Comparison of ENCODE assay signal across 16 cellular contexts in genomic region chr3:30492581-30493192, GRCh38.
A peak's percentile ranks its signal among the peaks of the same experiment; 100 is the strongest.
DNase-seq lines count a peak whose midpoint lies in the region; ATAC-seq and TF ChIP-seq lines count a peak whose summit lies in the region.
"Had no signal": no experiment of that assay in that cellular context is flagged by ENCODE, and none has a peak within 500 bp of the region (broad histone marks: within the 10 kb centered on the region; RNA-seq: fewer than 3 reads in every experiment).

No MANE protein-coding gene starts in this region.

- H3K4me1 ChIP-seq in HAP-1 = peaks cover 10% of the 10 kb centered on the region
- H3K4me1 ChIP-seq in transverse colon = peaks cover 18 to 41% (median 19%) of the 10 kb centered on the region in 4 donors
- H3K4me1 ChIP-seq in testis = peaks cover 5% of the 10 kb centered on the region

- H3K36me3 ChIP-seq in HAP-1 (replicated peaks) = no peaks in the 10 kb centered on the region
- H3K36me3 ChIP-seq in transverse colon = no peaks in the 10 kb centered on the region
- no peaks in the 10 kb centered on the region for H3K36me3 ChIP-seq in testis (ENCODE audit: low read depth, missing control alignments)
- H3K36me3 ChIP-seq: BLaER1 treated with 17β-estradiol and CSF1 and Interleukin-3, amounts not matched to agents 10 nM and 100 nM had no signal

- intact Hi-C loops in transverse colon (cut with DNase I; ENCODE audit: low total_unique reads) (no loop called here), testis (cut with DNase I; ENCODE audit: low total_unique reads) (no loop called here)

- H3K9me3 ChIP-seq in HAP-1 (0 out of 2 replicates have a peak, but pooled peaks cover 2% of the 10 kb centered on the region), transverse colon (no peaks in the 10 kb centered on the region), testis (no peaks in the 10 kb centered on the region)

- 65 to 80% methylated on average over 6 of the region's 6 CpGs for WGBS in transverse colon (ENCODE audit: low coverage in 1 of 2), 2 donors
- 75 to 86% methylated on average over 6 of the region's 6 CpGs for WGBS in testis, 2 donors

- TF ChIP-seq POLR2A in transverse colon (IDR thresholded peaks at IDR 0.05) = no peak
- no peak for TF ChIP-seq POLR2A in testis (IDR thresholded peaks at IDR 0.05)

- no peak for ATAC-seq in GM19324 (IDR thresholded peaks at IDR 0.05; ENCODE audit: low FRiP score, unreplicated experiment)
- ATAC-seq: activated CD4-positive, CD25-positive, alpha-beta regulatory T cell treated with anti-CD3 and anti-CD28 coated beads, Interleukin-2, amount 50 U/mL, for 24 hours had no signal

- H3K4me3 ChIP-seq in HAP-1 (no peak overlapping the region), foreskin fibroblast (ENCODE audit: low read depth in 1 of 2, low read length in 2 of 2) (no peak overlapping the region), transverse colon (no peak overlapping the region), testis (no peak overlapping the region)
- H3K4me3 ChIP-seq: BLaER1 treated with 17β-estradiol and CSF1 and Interleukin-3, amounts not matched to agents 10 nM and 100 nM had no signal

- H3K27ac ChIP-seq in transverse colon = peak overlapping the region; percentile 80 to 89 (median 83)
- no peak overlapping the region for H3K27ac ChIP-seq in testis
- H3K27ac ChIP-seq: BLaER1 treated with 17β-estradiol and CSF1 and Interleukin-3, amounts not matched to agents 10 nM and 100 nM; HL-60 had no signal

- no peaks in the 10 kb centered on the region for H3K27me3 ChIP-seq in HAP-1 (ENCODE audit: low read depth)
- no peaks in the 10 kb centered on the region for H3K27me3 ChIP-seq in transverse colon
- H3K27me3 ChIP-seq in testis = no peaks in the 10 kb centered on the region
- H3K27me3 ChIP-seq: BLaER1 treated with 17β-estradiol and CSF1 and Interleukin-3, amounts not matched to agents 10 nM and 100 nM had no signal

- TF ChIP-seq EP300 in transverse colon (IDR thresholded peaks at IDR 0.05; ENCODE audit: low read depth) = no peak

- in situ Hi-C loops in HAP-1 (cut with MboI; ENCODE audit: low sequenced_read_pairs) = no loop called here
- in situ Hi-C loops in transverse colon (cut with MboI; ENCODE audit: low pct_ligation_motif_present in 1 of 4, low pct_unique_long_range_greater_than_20kb in 1 of 4, low sequenced_read_pairs in 3 of 4) = no loop called here

- no peak for TF ChIP-seq CTCF in foreskin fibroblast (IDR thresholded peaks at IDR 0.05; ENCODE audit: low read depth, low read length)
- TF ChIP-seq CTCF in transverse colon (IDR thresholded peaks at IDR 0.05) = no peak
- no peak for TF ChIP-seq CTCF in testis (IDR thresholded peaks at IDR 0.05)

- DNase-seq in HAP-1 (ENCODE audit: low spot score in 2 of 2) = peak; percentile 40 to 92
- peak; percentile 72 for DNase-seq in amniotic epithelial cell (ENCODE audit: low read depth)
- DNase-seq in foreskin fibroblast = peak; percentile 61 to 65
- DNase-seq in transverse colon = no peak
- DNase-seq in RPMI8226 = no peak
- DNase-seq in testis = no peak
- DNase-seq: activated naive CD8-positive, alpha-beta T cell treated with anti-CD3 and anti-CD28 coated beads for 36 hours; cortex of kidney; GOT3; NCI-H2171 treated with DMSO at 0.1 percent for 48 hours; stimulated activated CD4-positive, alpha-beta T cell treated with anti-CD3 and anti-CD28 coated beads, Interleukin-1b, Interleukin-23, amount 100 ng/mL, for 48 hours; SW 1271 had no signal

Comparison
In these comparisons a context has a peak if more than half of its experiments do, and no peak if none do; other contexts are left out.
1. DNase-seq: peak in HAP-1 (2 of 2), amniotic epithelial cell (single experiment) and foreskin fibroblast (2 of 2); none in transverse colon (single experiment), RPMI8226 (single experiment) and testis (single experiment).
2. H3K27ac ChIP-seq: peak in transverse colon (4 of 4); none in testis (0 of 2).